ENCODE assay signal across 14 cellular contexts in the genomic region with DNA sequence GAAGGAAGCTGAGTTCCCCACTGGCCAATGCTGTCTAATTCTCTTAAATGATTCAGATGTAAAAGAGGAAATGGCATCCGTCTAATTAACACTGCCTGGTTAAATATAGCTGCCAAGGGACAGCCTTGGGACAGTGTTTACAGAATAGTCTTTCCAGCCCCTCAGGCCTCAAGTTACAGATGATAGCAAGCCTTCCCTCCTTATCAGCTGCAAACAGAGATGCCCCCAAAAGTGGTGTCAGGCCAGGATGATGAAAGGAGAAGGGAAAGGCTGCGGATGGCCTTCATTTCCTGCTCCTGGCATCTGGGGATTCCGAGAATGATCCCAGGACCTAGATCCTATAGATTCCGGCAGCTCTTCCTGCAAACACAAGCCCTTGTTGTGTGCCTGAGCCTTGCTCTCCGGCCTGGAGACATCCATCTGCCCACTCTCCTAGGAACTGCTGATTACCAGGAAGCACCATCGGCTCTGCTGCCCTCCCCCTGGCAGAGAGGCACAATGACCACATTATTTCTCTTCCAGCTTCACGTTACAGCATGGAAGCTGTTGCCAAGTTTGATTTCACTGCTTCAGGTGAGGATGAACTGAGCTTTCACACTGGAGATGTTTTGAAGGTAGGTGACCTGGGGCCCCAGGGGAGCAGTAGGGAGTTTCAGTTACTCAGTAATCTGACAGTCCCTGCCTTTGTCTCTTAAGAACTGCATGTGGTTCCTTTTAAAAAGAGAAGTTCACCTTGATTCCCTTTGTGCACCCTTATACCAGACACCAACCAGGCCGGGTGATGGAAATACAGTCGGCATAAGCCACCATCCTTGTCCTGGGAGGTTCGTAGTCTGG. TPM values are rescaled to one million over a fixed set of nuclear protein-coding genes. Genes with fewer than 3 reads are reported as not detected.
A peak's percentile ranks its signal among the peaks of the same experiment; 100 is the strongest.
DNase-seq lines count a peak whose midpoint lies in the region; ATAC-seq and TF ChIP-seq lines count a peak whose summit lies in the region.
"Had no signal": no experiment of that assay in that cellular context is flagged by ENCODE, and none has a peak within 500 bp of the region (broad histone marks: within the 10 kb centered on the region; RNA-seq: fewer than 3 reads in every experiment).

No MANE protein-coding gene starts in this region.

- dilution Hi-C loops in mammary epithelial cell (cut with HindIII; ENCODE audit: low sequenced_read_pairs) = loop anchor here (5.0 kb wide), 1 partner anchor 39 kb away; no protein-coding TSS in a partner anchor

- DNase-seq in activated T-cell treated with anti-CD3 and anti-CD28 coated beads, Interleukin-2, amount 50 U/mL, for 4 hours = no peak
- no peak for DNase-seq in activated T-cell treated with anti-CD3 and anti-CD28 coated beads, Interleukin-2, amount 50 U/mL, for 48 hours
- peak; percentile 93 for DNase-seq in NCI-H2196 (lab: John Stamatoyannopoulos, UW; ENCODE audit: unreplicated experiment)
- DNase-seq in mammary epithelial cell = peak; percentile 46
- DNase-seq in stimulated activated naive B cell treated with anti-CD40 and anti-IgM and Interleukin-4, amounts not matched to agents 10 μg/mL and 1 μg/mL and 100 μg/mL, for 72 hours = peak; percentile 39
- DNase-seq: activated CD4-positive, alpha-beta T cell treated with anti-CD3 and anti-CD28 coated beads for 4 hours; colonic mucosa; NCI-H524; transverse colon had no signal

- peak overlapping the region; percentile 26 for H3K4me3 Mint-ChIP-seq in activated T-cell treated with anti-CD3 and anti-CD28 coated beads, Interleukin-2, amount 50 U/mL, for 4 hours
- peak overlapping the region; percentile 66 to 68 for H3K4me3 Mint-ChIP-seq in stimulated activated naive B cell treated with anti-CD40 and anti-IgM and Interleukin-4, amounts not matched to agents 10 μg/mL and 1 μg/mL and 100 μg/mL, for 72 hours

- CTCF ChIA-PET in mammary epithelial cell (lab: Charles Lee; ENCODE audit: low non-redundant PET) = interaction anchor here (0.6 kb wide), 1 partner anchor 50 kb away, joined by 4 read pairs; no protein-coding TSS in a partner anchor

- peak overlapping the region; percentile 85 for H3K27ac Mint-ChIP-seq in stimulated activated naive B cell treated with anti-CD40 and anti-IgM and Interleukin-4, amounts not matched to agents 10 μg/mL and 1 μg/mL and 100 μg/mL, for 72 hours

- H3K4me2 ChIP-seq in mammary epithelial cell (ENCODE audit: insufficient read depth, low read depth, low read length) = peak overlapping the region; percentile 0

- H3K9ac ChIP-seq in mammary epithelial cell (ENCODE audit: insufficient read depth, low read length) = no peak overlapping the region

- TF ChIP-seq CTCF in mammary epithelial cell (conservative IDR thresholded peaks at IDR 0.05 in 1 of 2, IDR thresholded peaks at IDR 0.05 in 1 of 2; ENCODE audit: extremely low read depth in 1 of 2, insufficient read depth in 1 of 2, low read depth in 1 of 2, low read length in 2 of 2) (no peak), gastroesophageal sphincter (IDR thresholded peaks at IDR 0.05) (no peak)

- TF ChIP-seq POLR2A in gastroesophageal sphincter (IDR thresholded peaks at IDR 0.05) = no peak

- H3K36me3 Mint-ChIP-seq in activated T-cell treated with anti-CD3 and anti-CD28 coated beads, Interleukin-2, amount 50 U/mL, for 4 hours (ENCODE audit: insufficient read depth) = peaks cover 32% of the 10 kb centered on the region
- peaks cover 0 to 3% of the 10 kb centered on the region in 2 donors for H3K36me3 Mint-ChIP-seq in stimulated activated naive B cell treated with anti-CD40 and anti-IgM and Interleukin-4, amounts not matched to agents 10 μg/mL and 1 μg/mL and 100 μg/mL, for 72 hours

- no peak for TF ChIP-seq EP300 in gastroesophageal sphincter (IDR thresholded peaks at IDR 0.05)

- peaks cover 94% of the 10 kb centered on the region for H3K4me1 Mint-ChIP-seq in activated T-cell treated with anti-CD3 and anti-CD28 coated beads, Interleukin-2, amount 50 U/mL, for 4 hours (ENCODE audit: low read depth)
- peaks cover 52 to 84% of the 10 kb centered on the region in 2 donors for H3K4me1 Mint-ChIP-seq in stimulated activated naive B cell treated with anti-CD40 and anti-IgM and Interleukin-4, amounts not matched to agents 10 μg/mL and 1 μg/mL and 100 μg/mL, for 72 hours

- in situ Hi-C loops in mammary epithelial cell (cut with MboI; ENCODE audit: low sequenced_read_pairs in 2 of 2) = no loop called here

- H3K4me1 ChIP-seq in mammary epithelial cell (ENCODE audit: insufficient read depth, low read length) = peaks cover 13% of the 10 kb centered on the region
- H3K4me1 ChIP-seq in gastroesophageal sphincter = no peaks in the 10 kb centered on the region
- H3K4me1 ChIP-seq: colonic mucosa, transverse colon had no signal

- H3K4me3 ChIP-seq in mammary epithelial cell (replicated peaks in 1 of 3; ENCODE audit: insufficient read depth in 1 of 3, low read depth in 2 of 3, low read length in 3 of 3) = no peak overlapping the region
- H3K4me3 ChIP-seq in gastroesophageal sphincter = no peak overlapping the region
- H3K4me3 ChIP-seq: colonic mucosa, skin epidermis, transverse colon had no signal

- H3K79me2 ChIP-seq in mammary epithelial cell (ENCODE audit: insufficient read depth, low read length) = no peaks in the 10 kb centered on the region

- intact Hi-C loops in mammary epithelial cell (cut with micrococcal nuclease) = loop anchor here (5.0 to 10.0 kb wide), 2 partner anchors 51 to 412 kb away; partner anchors contain the start of gene RPS19BP1

- no TSS peak for BruUV-seq in mammary epithelial cell (replicated peaks; lab: Mats Ljungman, UMichigan)

- H3K27ac ChIP-seq in mammary epithelial cell (ENCODE audit: insufficient read depth, low read depth, low read length) (no peak overlapping the region), gastroesophageal sphincter (no peak overlapping the region)
- H3K27ac ChIP-seq: C4-2B, colonic mucosa, transverse colon had no signal

- H2AFZ ChIP-seq in mammary epithelial cell (ENCODE audit: low read depth, low read length) = peak overlapping the region; percentile 95

- no peaks in the 10 kb centered on the region for H3K27me3 Mint-ChIP-seq in activated T-cell treated with anti-CD3 and anti-CD28 coated beads, Interleukin-2, amount 50 U/mL, for 4 hours (ENCODE audit: low read depth)
- no peaks in the 10 kb centered on the region for H3K27me3 Mint-ChIP-seq in stimulated activated naive B cell treated with anti-CD40 and anti-IgM and Interleukin-4, amounts not matched to agents 10 μg/mL and 1 μg/mL and 100 μg/mL, for 72 hours

- H3K36me3 ChIP-seq in mammary epithelial cell (ENCODE audit: insufficient read depth, low read length) (no peaks in the 10 kb centered on the region), gastroesophageal sphincter (no peaks in the 10 kb centered on the region)
- H3K36me3 ChIP-seq: colonic mucosa, transverse colon had no signal

- no peaks in the 10 kb centered on the region for H4K20me1 ChIP-seq in mammary epithelial cell (ENCODE audit: insufficient read depth, low read length)

- ATAC-seq in activated T-cell treated with anti-CD3 and anti-CD28 coated beads, Interleukin-2, amount 50 U/mL, for 4 hours = peak; percentile 29 to 40
- peak; percentile 83 to 84 for ATAC-seq in stimulated activated naive B cell treated with anti-CD40 and anti-IgM and Interleukin-4, amounts not matched to agents 10 μg/mL and 1 μg/mL and 100 μg/mL, for 72 hours (replicated peaks)
- no peak for ATAC-seq in GM19452 (IDR thresholded peaks at IDR 0.05; ENCODE audit: unreplicated experiment)
- ATAC-seq in gastroesophageal sphincter = no peak
- no peak for ATAC-seq in HG02852 (IDR thresholded peaks at IDR 0.05; ENCODE audit: unreplicated experiment)

- no peaks in the 10 kb centered on the region for H3K9me3 Mint-ChIP-seq in activated T-cell treated with anti-CD3 and anti-CD28 coated beads, Interleukin-2, amount 50 U/mL, for 4 hours
- H3K9me3 Mint-ChIP-seq in stimulated activated naive B cell treated with anti-CD40 and anti-IgM and Interleukin-4, amounts not matched to agents 10 μg/mL and 1 μg/mL and 100 μg/mL, for 72 hours = no peaks in the 10 kb centered on the region

- H3K27me3 ChIP-seq in mammary epithelial cell (ENCODE audit: insufficient read depth, low read length) (no peaks in the 10 kb centered on the region), gastroesophageal sphincter (no peaks in the 10 kb centered on the region)
- H3K27me3 ChIP-seq: colonic mucosa, transverse colon had no signal

- WGBS in mammary epithelial cell (ENCODE audit: low coverage, missing lambda C conversion rate) = 16% methylated on average over 10 of the region's 10 CpGs
- WGBS in gastroesophageal sphincter (ENCODE audit: low coverage in 1 of 2), 2 donors = 48 to 64% methylated on average over 3 to 8 of the region's 10 CpGs

- H3K9me3 ChIP-seq in mammary epithelial cell (replicated peaks; ENCODE audit: insufficient read depth, low read length) = no peaks in the 10 kb centered on the region
- no peaks in the 10 kb centered on the region for H3K9me3 ChIP-seq in gastroesophageal sphincter
- H3K9me3 ChIP-seq: colonic mucosa, transverse colon had no signal

RNA-seq across cellular contexts. Expression of gene TMA7B, which starts 13.4 kb away (rescaled TPM):
- under 1 TPM; 0.61 to 0.92 (median 0.76) TPM for total RNA-seq in activated T-cell treated with anti-CD3 and anti-CD28 coated beads, Interleukin-2, amount 50 U/mL, for 4 hours
- not detected for total RNA-seq in mammary epithelial cell
- polyA plus RNA-seq in mammary epithelial cell = not detected
- not detected for polyA minus RNA-seq in mammary epithelial cell
- total RNA-seq in gastroesophageal sphincter = not detected

RNA-seq across cellular contexts. Expression of gene GRAP2, which starts 45.9 kb away (rescaled TPM):
- total RNA-seq in activated T-cell treated with anti-CD3 and anti-CD28 coated beads, Interleukin-2, amount 50 U/mL, for 4 hours = 10 to 100 TPM; 19.5 to 40.4 (median 26.4) TPM
- under 1 TPM in 1 of 2 donors, not detected in 1; 0.33 TPM for total RNA-seq in mammary epithelial cell
- 0.03 TPM for polyA plus RNA-seq in mammary epithelial cell
- polyA minus RNA-seq in mammary epithelial cell = not detected
- total RNA-seq in gastroesophageal sphincter = 1 to 10 TPM in 3 of 4 donors, under 1 TPM in 1; 0.67 to 3.1 (median 1.7) TPM

RNA-seq across cellular contexts. Expression of gene FAM83F, which starts 48.0 kb away (rescaled TPM):
- total RNA-seq in activated T-cell treated with anti-CD3 and anti-CD28 coated beads, Interleukin-2, amount 50 U/mL, for 4 hours = 1 to 10 TPM; 1.4 to 2.1 (median 2.0) TPM
- total RNA-seq in mammary epithelial cell (10 to 100 TPM; 41.0 to 59.4 TPM), gastroesophageal sphincter (1 to 10 TPM in 2 of 4 donors, under 1 TPM in 2; 0.46 to 4.2 (median 0.81) TPM)
- polyA plus RNA-seq in mammary epithelial cell = 24.7 TPM
- 39.9 TPM for polyA minus RNA-seq in mammary epithelial cell

RNA-seq across cellular contexts. Expression of gene ENTHD1, which starts 53.2 kb away (rescaled TPM):
- under 1 TPM; 0.38 to 0.53 (median 0.41) TPM for total RNA-seq in activated T-cell treated with anti-CD3 and anti-CD28 coated beads, Interleukin-2, amount 50 U/mL, for 4 hours
- total RNA-seq in mammary epithelial cell = not detected
- not detected for polyA plus RNA-seq in mammary epithelial cell
- polyA minus RNA-seq in mammary epithelial cell = not detected
- total RNA-seq in gastroesophageal sphincter = under 1 TPM in 1 of 4 donors, not detected in 3; 0.47 TPM
- total RNA-seq: colonic mucosa, transverse colon had no signal

Comparison
In these comparisons a context has a peak if more than half of its experiments do, and no peak if none do; other contexts are left out.
1. ATAC-seq: peak in activated T-cell treated with anti-CD3 and anti-CD28 coated beads, Interleukin-2, amount 50 U/mL, for 4 hours (2 of 2) and stimulated activated naive B cell treated with anti-CD40 and anti-IgM and Interleukin-4, amounts not matched to agents 10 μg/mL and 1 μg/mL and 100 μg/mL, for 72 hours (2 of 2); none in GM19452 (single experiment), gastroesophageal sphincter (single experiment) and HG02852 (single experiment).
2. DNase-seq: peak in NCI-H2196 (single experiment), mammary epithelial cell (single experiment) and stimulated activated naive B cell treated with anti-CD40 and anti-IgM and Interleukin-4, amounts not matched to agents 10 μg/mL and 1 μg/mL and 100 μg/mL, for 72 hours (single experiment); none in activated T-cell treated with anti-CD3 and anti-CD28 coated beads, Interleukin-2, amount 50 U/mL, for 4 hours (single experiment) and activated T-cell treated with anti-CD3 and anti-CD28 coated beads, Interleukin-2, amount 50 U/mL, for 48 hours (0 of 2).
3. RNA of gene GRAP2, which starts 45.9 kb away (total RNA-seq): 19.5 to 40.4 TPM in activated T-cell treated with anti-CD3 and anti-CD28 coated beads, Interleukin-2, amount 50 U/mL, for 4 hours; 0.67 to 3.1 TPM in gastroesophageal sphincter and 0.33 TPM in mammary epithelial cell; every median in the first group is over 4 times any median in the second.
4. RNA of gene FAM83F, which starts 48.0 kb away (total RNA-seq): 41.0 to 59.4 TPM in mammary epithelial cell; 1.4 to 2.1 TPM in activated T-cell treated with anti-CD3 and anti-CD28 coated beads, Interleukin-2, amount 50 U/mL, for 4 hours and 0.46 to 4.2 TPM in gastroesophageal sphincter; every median in the first group is over 4 times any median in the second.